ENCODE assay signal across 15 cellular contexts in the genomic region with DNA sequence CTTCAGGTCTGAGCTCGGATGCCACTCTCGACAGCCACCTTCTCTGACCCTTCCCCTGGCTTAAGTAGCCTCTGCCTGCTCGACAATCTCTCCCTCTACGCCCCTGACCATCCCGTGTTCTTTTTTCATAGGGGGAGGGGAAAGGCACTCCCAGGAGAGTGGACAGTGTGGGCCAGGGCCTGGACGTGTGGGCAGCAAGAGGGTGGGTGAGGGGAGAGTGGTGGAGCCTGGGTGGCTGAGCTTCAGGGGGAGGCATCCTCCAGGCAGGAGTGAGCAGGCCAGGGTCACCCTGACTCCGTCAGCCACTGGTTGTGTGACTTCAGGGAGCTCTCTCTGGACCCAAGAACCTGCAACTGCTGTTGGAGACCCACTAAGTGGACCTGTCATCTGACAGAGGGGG.
A peak's percentile ranks its signal among the peaks of the same experiment; 100 is the strongest.
DNase-seq lines count a peak whose midpoint lies in the region; ATAC-seq and TF ChIP-seq lines count a peak whose summit lies in the region.
"Had no signal": no experiment of that assay in that cellular context is flagged by ENCODE, and none has a peak within 500 bp of the region (broad histone marks: within the 10 kb centered on the region; RNA-seq: fewer than 3 reads in every experiment).

No MANE protein-coding gene starts in this region.

- H3K4me1 Mint-ChIP-seq in activated CD4-positive, alpha-beta T cell treated with anti-CD3 and anti-CD28 coated beads, Interleukin-2, amount 10 ng/mL, durations not matched to agents 7 days and 5 days = peaks cover 26% of the 10 kb centered on the region
- H3K4me1 Mint-ChIP-seq in nephron progenitor cell = peaks cover 67% of the 10 kb centered on the region

- no peaks in the 10 kb centered on the region for H3K27me3 ChIP-seq in tibial nerve

- CTCF ChIA-PET in activated CD4-positive, alpha-beta T cell treated with anti-CD3 and anti-CD28 coated beads, Interleukin-2, amount 10 ng/mL, durations not matched to agents 7 days and 5 days (lab: Charles Lee) = interaction anchor here (0.6 to 3.0 kb wide), 5 partner anchors 11 to 115 kb away, joined by 3 to 15 read pairs (median 4); no protein-coding TSS in a partner anchor

- peaks cover 2% of the 10 kb centered on the region for H3K27me3 Mint-ChIP-seq in activated CD4-positive, alpha-beta T cell treated with anti-CD3 and anti-CD28 coated beads, Interleukin-2, amount 10 ng/mL, durations not matched to agents 7 days and 5 days
- H3K27me3 Mint-ChIP-seq in nephron progenitor cell (ENCODE audit: low read depth, poor library complexity) = peaks cover 5% of the 10 kb centered on the region

- H3K36me3 Mint-ChIP-seq in activated CD4-positive, alpha-beta T cell treated with anti-CD3 and anti-CD28 coated beads, Interleukin-2, amount 10 ng/mL, durations not matched to agents 7 days and 5 days (ENCODE audit: low read depth) = no peaks in the 10 kb centered on the region
- H3K36me3 Mint-ChIP-seq in nephron progenitor cell (ENCODE audit: low read depth) = no peaks in the 10 kb centered on the region
- H3K36me3 Mint-ChIP-seq: CD4-positive, alpha-beta memory T cell had no signal

- POLR2A ChIA-PET in activated CD4-positive, alpha-beta T cell treated with anti-CD3 and anti-CD28 coated beads, Interleukin-2, amount 10 ng/mL, durations not matched to agents 7 days and 5 days (lab: Charles Lee) = no interaction called here

- no peak for TF ChIP-seq EP300 in tibial nerve (IDR thresholded peaks at IDR 0.05)

- no peak overlapping the region for H3K4me3 Mint-ChIP-seq in activated CD4-positive, alpha-beta T cell treated with anti-CD3 and anti-CD28 coated beads, Interleukin-2, amount 10 ng/mL, durations not matched to agents 7 days and 5 days
- H3K4me3 Mint-ChIP-seq in nephron progenitor cell = no peak overlapping the region
- H3K4me3 Mint-ChIP-seq: activated CD8-positive, alpha-beta T cell treated with anti-CD3 and anti-CD28 coated beads for 36 hours; CD4-positive, alpha-beta memory T cell had no signal

- no peak for ATAC-seq in HG02885 (IDR thresholded peaks at IDR 0.05; ENCODE audit: poor library complexity, unreplicated experiment)

- peak overlapping the region; percentile 20 for H3K27ac Mint-ChIP-seq in activated CD4-positive, alpha-beta T cell treated with anti-CD3 and anti-CD28 coated beads, Interleukin-2, amount 10 ng/mL, durations not matched to agents 7 days and 5 days
- H3K27ac Mint-ChIP-seq in nephron progenitor cell = peak overlapping the region; percentile 77
- H3K27ac Mint-ChIP-seq: activated CD8-positive, alpha-beta T cell treated with anti-CD3 and anti-CD28 coated beads for 36 hours had no signal

- H3K27ac ChIP-seq in adipose tissue (ENCODE audit: low read depth, low read length) (peak overlapping the region; percentile 16), tibial nerve (peak overlapping the region in 3 of 4 donors; percentile 69 to 94 (median 93))
- H3K27ac ChIP-seq: parathyroid adenoma, SK-N-MC had no signal

- no peaks in the 10 kb centered on the region for H3K36me3 ChIP-seq in tibial nerve

- no peaks in the 10 kb centered on the region for H3K9me3 ChIP-seq in tibial nerve

- TF ChIP-seq CTCF in nephron progenitor cell (IDR thresholded peaks at IDR 0.05) = no peak
- TF ChIP-seq CTCF in tibial nerve (IDR thresholded peaks at IDR 0.05) = no peak

- in situ Hi-C loops in ACHN (cut with HindIII; ENCODE audit: low pct_ligation_motif_present, low pct_unique_long_range_greater_than_20kb, low sequenced_read_pairs) = no loop called here

- TF ChIP-seq POLR2A in tibial nerve (IDR thresholded peaks at IDR 0.05) = no peak

- DNase-seq in activated CD4-positive, alpha-beta T cell treated with anti-CD3 and anti-CD28 coated beads, Interleukin-2, amount 10 ng/mL, durations not matched to agents 7 days and 5 days = no peak
- DNase-seq in activated CD4-positive, alpha-beta T cell treated with anti-CD3 and anti-CD28 coated beads for 48 hours = no peak
- DNase-seq in nephron progenitor cell (no peak), tibial nerve (ENCODE audit: low spot score in 2 of 2) (no peak), ACHN (no peak), GM03348 (ENCODE audit: low spot score) (no peak)
- DNase-seq: CD4-positive, alpha-beta memory T cell; cerebellar nuclear complex; glutamatergic neuron; NCI-H1436 treated with DMSO at 0.1 percent for 48 hours had no signal

- H3K4me1 ChIP-seq in tibial nerve = peaks cover 0 to 77% (median 50%) of the 10 kb centered on the region in 4 donors
- H3K4me1 ChIP-seq: parathyroid adenoma had no signal

- no peak overlapping the region for H3K4me3 ChIP-seq in tibial nerve
- H3K4me3 ChIP-seq: SK-N-MC had no signal

- H3K9me3 Mint-ChIP-seq in activated CD4-positive, alpha-beta T cell treated with anti-CD3 and anti-CD28 coated beads, Interleukin-2, amount 10 ng/mL, durations not matched to agents 7 days and 5 days = no peaks in the 10 kb centered on the region
- H3K9me3 Mint-ChIP-seq in nephron progenitor cell = no peaks in the 10 kb centered on the region
- H3K9me3 Mint-ChIP-seq: activated CD8-positive, alpha-beta T cell treated with anti-CD3 and anti-CD28 coated beads for 36 hours; CD4-positive, alpha-beta memory T cell had no signal

- WGBS in adipose tissue, 3 donors = 78 to 85% (median 79%) methylated on average over 7 of the region's 7 CpGs
- 73 to 74% methylated on average over 7 of the region's 7 CpGs for WGBS in tibial nerve, 2 donors
